11 cellular contexts compared by ENCODE assay signal in the genomic region with DNA sequence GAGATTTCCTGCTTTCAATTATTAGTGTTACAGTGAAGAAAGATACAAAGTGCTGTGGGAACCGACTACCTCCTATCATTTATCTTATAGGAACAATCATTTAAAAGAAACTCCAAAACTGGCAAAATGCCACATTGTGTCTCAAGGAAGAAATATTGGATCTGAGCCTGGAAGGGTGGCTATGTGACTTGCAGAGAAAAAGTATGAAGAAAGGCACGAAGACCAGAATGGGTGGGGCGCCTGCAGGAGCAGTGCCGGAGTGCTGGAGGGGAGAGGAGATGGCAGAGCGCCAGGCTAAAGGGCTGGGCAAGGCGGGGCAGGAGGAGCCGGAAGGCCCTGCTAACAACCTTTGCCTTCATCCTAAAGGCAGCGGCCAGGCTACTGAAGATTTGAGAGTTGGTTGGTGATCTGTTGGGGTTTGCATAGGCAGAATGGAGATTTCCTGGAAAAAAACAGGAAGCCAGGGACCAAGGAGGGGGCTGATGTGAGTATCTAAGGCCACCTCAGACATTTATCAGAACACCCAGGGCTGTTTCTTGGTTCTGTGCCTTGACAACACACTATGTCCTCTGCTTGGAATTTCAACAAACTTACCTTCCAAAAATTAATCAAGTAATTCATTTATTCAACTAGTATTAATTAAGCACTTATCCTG.
DNase-seq lines count a peak whose midpoint lies in the region; ATAC-seq and TF ChIP-seq lines count a peak whose summit lies in the region.
"Had no signal": no experiment of that assay in that cellular context is flagged by ENCODE, and none has a peak within 500 bp of the region (broad histone marks: within the 10 kb centered on the region; RNA-seq: fewer than 3 reads in every experiment).

No MANE protein-coding gene starts in this region.

- no peaks in the 10 kb centered on the region for H3K9me2 ChIP-seq in PC-3 (replicated peaks; ENCODE audit: low read length)

- no peaks in the 10 kb centered on the region for H3K79me2 ChIP-seq in PC-3 (ENCODE audit: low read length)

- H4K20me1 ChIP-seq in PC-3 (ENCODE audit: low read length): no peaks in the 10 kb centered on the region

- 0 out of 2 replicates have a peak, but pooled peaks cover 8% of the 10 kb centered on the region for H3K4me1 ChIP-seq in PC-3 (ENCODE audit: insufficient read depth, low read length)
- H3K4me1 ChIP-seq in esophagus (ENCODE audit: control insufficient read depth in 2 of 2, insufficient read depth in 2 of 2, low read length in 1 of 2): peaks cover 10 to 24% of the 10 kb centered on the region in 2 donors
- H3K4me1 ChIP-seq: pancreas had no signal

- H3K27me3 ChIP-seq in PC-3 (ENCODE audit: low read length) (no peaks in the 10 kb centered on the region), esophagus (ENCODE audit: control insufficient read depth in 1 of 2, insufficient read depth in 2 of 2, low read length in 2 of 2) (no peaks in the 10 kb centered on the region)
- H3K27me3 ChIP-seq: cardiac muscle cell, pancreas had no signal

- no peaks in the 10 kb centered on the region for H3K36me3 ChIP-seq in PC-3 (ENCODE audit: low read depth, low read length)
- no peaks in the 10 kb centered on the region for H3K36me3 ChIP-seq in esophagus (ENCODE audit: control insufficient read depth in 2 of 2, insufficient read depth in 2 of 2, low read length in 1 of 2)
- H3K36me3 ChIP-seq: cardiac muscle cell, pancreas had no signal

- POLR2A ChIA-PET in PC-3 (lab: Charles Lee; ENCODE audit: unreplicated experiment): no interaction called here

- H3K4me2 ChIP-seq in PC-3 (ENCODE audit: low read length): no peak overlapping the region

- CTCF ChIA-PET in PC-3 (lab: Charles Lee): no interaction called here

- no peaks in the 10 kb centered on the region for H3F3A ChIP-seq in PC-3 (ENCODE audit: low read length, unreplicated experiment)

- H3K4me3 ChIP-seq in PC-3 (ENCODE audit: low read length): no peak overlapping the region
- no peak overlapping the region for H3K4me3 ChIP-seq in esophagus (ENCODE audit: low read depth in 1 of 2, low read length in 2 of 2)
- H3K4me3 ChIP-seq: cardiac muscle cell, pancreas had no signal

- DNase-seq in Daoy (ENCODE audit: low read depth): peak; percentile 57
- DNase-seq in PC-3: peak; percentile 60
- DNase-seq in pulmonary artery endothelial cell (ENCODE audit: low read depth, low spot score): peak; percentile 13
- DNase-seq in MV-4-11 (lab: John Stamatoyannopoulos, UW): no peak
- no peak for DNase-seq in HuH-7 (ENCODE audit: low spot score)
- DNase-seq: NCI-H187 had no signal

- 28 to 39% methylated on average over 8 of the region's 8 CpGs for WGBS in esophagus, 2 donors

- no peak for TF ChIP-seq CTCF in PC-3 (conservative IDR thresholded peaks at IDR 0.05; ENCODE audit: low read depth, low read length)

- H3K9me3 ChIP-seq in PC-3 (ENCODE audit: low read length) (no peaks in the 10 kb centered on the region), esophagus (ENCODE audit: control insufficient read depth in 2 of 2, insufficient read depth in 1 of 2, low read depth in 1 of 2, low read length in 1 of 2) (no peaks in the 10 kb centered on the region)
- H3K9me3 ChIP-seq: pancreas had no signal

- ATAC-seq in PC-3 (no peak; the same call in 1 of the 2 replicates), GM18870 (IDR thresholded peaks at IDR 0.05; ENCODE audit: unreplicated experiment) (no peak), GM21526 (IDR thresholded peaks at IDR 0.05; ENCODE audit: low FRiP score, unreplicated experiment) (no peak)

- H2AFZ ChIP-seq in PC-3 (ENCODE audit: low read length): no peak overlapping the region

- H3K9ac ChIP-seq in PC-3 (ENCODE audit: low read length): no peak overlapping the region

- H3K27ac ChIP-seq in PC-3 (ENCODE audit: low read length) (no peak overlapping the region), esophagus (ENCODE audit: low read depth in 2 of 2, low read length in 1 of 2) (peak overlapping the region; percentile 68 to 86)
- H3K27ac ChIP-seq: cardiac muscle cell, pancreas had no signal

- intact Hi-C loops in PC-3 (cut with micrococcal nuclease): no loop called here

- no TSS peak for BruUV-seq in PC-3 (replicated peaks; lab: Mats Ljungman, UMichigan)

Comparison
In these comparisons a context has a peak if more than half of its experiments do, and no peak if none do; other contexts are left out.
1. DNase-seq: peak in Daoy (single experiment), PC-3 (single experiment) and pulmonary artery endothelial cell (single experiment); none in MV-4-11 (single experiment) and HuH-7 (single experiment).